In the genomic region with DNA sequence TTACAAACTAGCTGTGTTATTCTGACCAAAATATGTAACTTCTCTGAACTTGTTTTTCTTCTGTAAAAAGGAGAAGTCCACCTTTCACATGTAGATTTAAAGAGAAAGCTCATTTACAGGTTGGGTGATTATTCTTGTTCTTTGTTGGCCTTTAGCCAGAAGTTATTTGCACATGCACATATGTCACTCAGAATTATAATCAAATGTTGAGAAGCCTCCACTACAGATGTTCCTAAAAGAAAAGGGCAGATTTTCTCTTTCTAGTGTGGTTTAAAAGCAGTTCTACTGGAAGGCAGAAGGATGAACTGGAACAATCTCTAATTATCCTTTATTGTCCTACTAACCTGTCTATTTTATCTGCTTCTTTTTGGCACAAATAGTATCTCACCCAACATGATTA, we compare ENCODE assay signal across 1 cellular context.
TF ChIP-seq lines count a peak whose summit lies in the region.

No MANE protein-coding gene starts in this region.

TF ChIP-seq in GM23338, 12 proteins besides CTCF, POLR2A, EP300 and RAD21 (continued from another document):
- TF ChIP-seq REST (IDR thresholded peaks at IDR 0.05; ENCODE audit: unreplicated experiment) (no peak), ZNF331 (CRISPR knock-in tag; IDR thresholded peaks at IDR 0.05; ENCODE audit: low read depth) (no peak), ETS1 (IDR thresholded peaks at IDR 0.05) (no peak), EZH2 (IDR thresholded peaks at IDR 0.05; ENCODE audit: low read depth, unreplicated experiment) (no peak), CREB1 (CRISPR knock-in tag; IDR thresholded peaks at IDR 0.05; ENCODE audit: low read depth) (no peak)
TF ChIP-seq in GM23338: peak in this region for 0.
